ENCODE assay signal across 1 cellular context in the genomic region with DNA sequence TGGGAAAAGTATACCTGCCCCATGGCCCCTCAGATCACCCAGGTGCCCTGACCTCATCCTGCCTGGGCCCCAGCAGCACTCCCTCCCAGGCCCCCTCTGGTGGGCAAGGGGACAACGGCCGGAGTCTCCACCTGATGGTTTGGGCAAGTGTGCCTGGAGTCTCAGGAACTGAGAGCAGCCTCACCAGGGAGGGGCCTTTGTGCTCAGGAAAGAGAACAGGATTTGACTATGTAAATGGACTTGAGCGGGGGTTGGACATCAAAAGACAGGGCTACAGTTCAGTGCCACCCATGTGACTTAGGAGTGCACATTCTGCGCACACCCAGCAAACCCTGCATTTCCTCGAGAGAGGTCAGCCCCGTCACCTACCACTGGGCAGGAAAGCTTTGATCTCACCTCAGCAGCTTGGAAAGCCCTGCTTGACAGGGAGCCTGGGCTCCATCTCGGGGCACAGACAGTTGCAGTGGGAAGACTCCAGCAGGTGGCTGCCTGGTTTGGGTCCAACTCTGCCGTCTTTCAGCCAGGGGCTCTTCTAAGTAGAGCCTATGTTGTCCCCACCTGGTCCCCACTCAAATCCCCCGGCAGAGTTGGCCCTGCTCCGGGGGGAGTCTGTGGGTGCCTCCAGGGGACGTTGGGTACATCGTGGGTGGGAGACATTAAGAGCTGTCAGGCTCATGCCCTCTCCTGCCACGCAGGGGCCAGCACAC.
A peak's percentile ranks its signal among the peaks of the same experiment; 100 is the strongest.
TF ChIP-seq lines count a peak whose summit lies in the region.

No MANE protein-coding gene starts in this region.

TF ChIP-seq in HepG2, 621 proteins besides CTCF, POLR2A, EP300 and RAD21 (continued from another document and continues in another):
- no peak for TF ChIP-seq ZNF549 (CRISPR knock-in tag; IDR thresholded peaks at IDR 0.05)
- TF ChIP-seq XBP1 (CRISPR knock-in tag; IDR thresholded peaks at IDR 0.05), result no peak
- TF ChIP-seq ZNF136 (CRISPR knock-in tag; IDR thresholded peaks at IDR 0.05; ENCODE audit: low read depth), result peak; percentile 88; the same call in 1 of the 2 replicates
- TF ChIP-seq ZNF101 (CRISPR knock-in tag; IDR thresholded peaks at IDR 0.05; ENCODE audit: borderline replicate concordance, low read depth), result no peak
- TF ChIP-seq ASH2L (IDR thresholded peaks at IDR 0.05; ENCODE audit: insufficient read length, low read depth, low read length), result peak; percentile 86
- TF ChIP-seq, protein P1, sequence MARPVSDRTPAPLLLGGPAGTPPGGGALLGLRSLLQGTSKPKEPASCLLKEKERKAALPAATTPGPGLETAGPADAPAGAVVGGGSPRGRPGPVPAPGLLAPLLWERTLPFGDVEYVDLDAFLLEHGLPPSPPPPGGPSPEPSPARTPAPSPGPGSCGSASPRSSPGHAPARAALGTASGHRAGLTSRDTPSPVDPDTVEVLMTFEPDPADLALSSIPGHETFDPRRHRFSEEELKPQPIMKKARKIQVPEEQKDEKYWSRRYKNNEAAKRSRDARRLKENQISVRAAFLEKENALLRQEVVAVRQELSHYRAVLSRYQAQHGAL (CRISPR knock-in tag; IDR thresholded peaks at IDR 0.05; ENCODE audit: not compliant biosample characterization), result no peak
- TF ChIP-seq JUND (CRISPR knock-in tag; IDR thresholded peaks at IDR 0.05), result peak; percentile 79
- TF ChIP-seq ZNF235 (CRISPR knock-in tag; IDR thresholded peaks at IDR 0.05; ENCODE audit: borderline replicate concordance), result no peak
- TF ChIP-seq, protein P2, sequence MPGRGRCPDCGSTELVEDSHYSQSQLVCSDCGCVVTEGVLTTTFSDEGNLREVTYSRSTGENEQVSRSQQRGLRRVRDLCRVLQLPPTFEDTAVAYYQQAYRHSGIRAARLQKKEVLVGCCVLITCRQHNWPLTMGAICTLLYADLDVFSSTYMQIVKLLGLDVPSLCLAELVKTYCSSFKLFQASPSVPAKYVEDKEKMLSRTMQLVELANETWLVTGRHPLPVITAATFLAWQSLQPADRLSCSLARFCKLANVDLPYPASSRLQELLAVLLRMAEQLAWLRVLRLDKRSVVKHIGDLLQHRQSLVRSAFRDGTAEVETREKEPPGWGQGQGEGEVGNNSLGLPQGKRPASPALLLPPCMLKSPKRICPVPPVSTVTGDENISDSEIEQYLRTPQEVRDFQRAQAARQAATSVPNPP (CRISPR knock-in tag; IDR thresholded peaks at IDR 0.05), result no peak; the same call in 1 of the 2 replicates
- TF ChIP-seq U2AF2 (IDR thresholded peaks at IDR 0.05; ENCODE audit: low read depth, low read length), result no peak
- no peak for TF ChIP-seq ATM (IDR thresholded peaks at IDR 0.05; ENCODE audit: borderline replicate concordance)
- TF ChIP-seq ZNF207 (IDR thresholded peaks at IDR 0.05; ENCODE audit: borderline replicate concordance), result no peak
- TF ChIP-seq ZNF124 (CRISPR knock-in tag; IDR thresholded peaks at IDR 0.05), result no peak
- TF ChIP-seq GATAD2A (CRISPR knock-in tag; IDR thresholded peaks at IDR 0.05), result peak; percentile 89
- TF ChIP-seq HOXA9 (CRISPR knock-in tag; IDR thresholded peaks at IDR 0.05; ENCODE audit: borderline replicate concordance), result no peak
- TF ChIP-seq TSC22D2 (CRISPR knock-in tag; IDR thresholded peaks at IDR 0.05; ENCODE audit: borderline replicate concordance), result 0 out of 2 replicates have a peak, but pooled peaks have one; percentile 24
- TF ChIP-seq ZNF558 (CRISPR knock-in tag; IDR thresholded peaks at IDR 0.05; ENCODE audit: borderline replicate concordance), result peak; percentile 67; the same call in 1 of the 2 replicates
- TF ChIP-seq, protein P3, sequence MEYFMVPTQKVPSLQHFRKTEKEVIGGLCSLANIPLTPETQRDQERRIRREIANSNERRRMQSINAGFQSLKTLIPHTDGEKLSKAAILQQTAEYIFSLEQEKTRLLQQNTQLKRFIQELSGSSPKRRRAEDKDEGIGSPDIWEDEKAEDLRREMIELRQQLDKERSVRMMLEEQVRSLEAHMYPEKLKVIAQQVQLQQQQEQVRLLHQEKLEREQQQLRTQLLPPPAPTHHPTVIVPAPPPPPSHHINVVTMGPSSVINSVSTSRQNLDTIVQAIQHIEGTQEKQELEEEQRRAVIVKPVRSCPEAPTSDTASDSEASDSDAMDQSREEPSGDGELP (IDR thresholded peaks at IDR 0.05; ENCODE audit: borderline replicate concordance, low read depth), result peak; percentile 85
- TF ChIP-seq ZNF44 (CRISPR knock-in tag; IDR thresholded peaks at IDR 0.05), result peak; percentile 89
- TF ChIP-seq PCBP2 (optimal IDR thresholded peaks at IDR 0.05; ENCODE audit: low read depth, low read length, poor library complexity, severe bottlenecking), result no peak
- TF ChIP-seq ZNF839 (CRISPR knock-in tag; IDR thresholded peaks at IDR 0.05; ENCODE audit: borderline replicate concordance), result no peak
- no peak for TF ChIP-seq PLRG1 (conservative IDR thresholded peaks at IDR 0.05)
- TF ChIP-seq, protein P4, sequence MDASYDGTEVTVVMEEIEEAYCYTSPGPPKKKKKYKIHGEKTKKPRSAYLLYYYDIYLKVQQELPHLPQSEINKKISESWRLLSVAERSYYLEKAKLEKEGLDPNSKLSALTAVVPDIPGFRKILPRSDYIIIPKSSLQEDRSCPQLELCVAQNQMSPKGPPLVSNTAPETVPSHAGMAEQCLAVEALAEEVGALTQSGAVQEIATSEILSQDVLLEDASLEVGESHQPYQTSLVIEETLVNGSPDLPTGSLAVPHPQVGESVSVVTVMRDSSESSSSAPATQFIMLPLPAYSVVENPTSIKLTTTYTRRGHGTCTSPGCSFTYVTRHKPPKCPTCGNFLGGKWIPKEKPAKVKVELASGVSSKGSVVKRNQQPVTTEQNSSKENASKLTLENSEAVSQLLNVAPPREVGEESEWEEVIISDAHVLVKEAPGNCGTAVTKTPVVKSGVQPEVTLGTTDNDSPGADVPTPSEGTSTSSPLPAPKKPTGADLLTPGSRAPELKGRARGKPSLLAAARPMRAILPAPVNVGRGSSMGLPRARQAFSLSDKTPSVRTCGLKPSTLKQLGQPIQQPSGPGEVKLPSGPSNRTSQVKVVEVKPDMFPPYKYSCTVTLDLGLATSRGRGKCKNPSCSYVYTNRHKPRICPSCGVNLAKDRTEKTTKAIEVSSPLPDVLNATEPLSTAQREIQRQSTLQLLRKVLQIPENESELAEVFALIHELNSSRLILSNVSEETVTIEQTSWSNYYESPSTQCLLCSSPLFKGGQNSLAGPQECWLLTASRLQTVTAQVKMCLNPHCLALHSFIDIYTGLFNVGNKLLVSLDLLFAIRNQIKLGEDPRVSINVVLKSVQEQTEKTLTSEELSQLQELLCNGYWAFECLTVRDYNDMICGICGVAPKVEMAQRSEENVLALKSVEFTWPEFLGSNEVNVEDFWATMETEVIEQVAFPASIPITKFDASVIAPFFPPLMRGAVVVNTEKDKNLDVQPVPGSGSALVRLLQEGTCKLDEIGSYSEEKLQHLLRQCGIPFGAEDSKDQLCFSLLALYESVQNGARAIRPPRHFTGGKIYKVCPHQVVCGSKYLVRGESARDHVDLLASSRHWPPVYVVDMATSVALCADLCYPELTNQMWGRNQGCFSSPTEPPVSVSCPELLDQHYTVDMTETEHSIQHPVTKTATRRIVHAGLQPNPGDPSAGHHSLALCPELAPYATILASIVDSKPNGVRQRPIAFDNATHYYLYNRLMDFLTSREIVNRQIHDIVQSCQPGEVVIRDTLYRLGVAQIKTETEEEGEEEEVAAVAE (CRISPR knock-in tag; IDR thresholded peaks at IDR 0.05; ENCODE audit: borderline replicate concordance), result peak; percentile 63; the same call in 1 of the 2 replicates
- no peak for TF ChIP-seq SIN3B (IDR thresholded peaks at IDR 0.05; ENCODE audit: low read length)
- TF ChIP-seq ZNF205 (CRISPR knock-in tag; IDR thresholded peaks at IDR 0.05), result peak; percentile 66; the same call in 1 of the 2 replicates
- TF ChIP-seq, protein P5, sequence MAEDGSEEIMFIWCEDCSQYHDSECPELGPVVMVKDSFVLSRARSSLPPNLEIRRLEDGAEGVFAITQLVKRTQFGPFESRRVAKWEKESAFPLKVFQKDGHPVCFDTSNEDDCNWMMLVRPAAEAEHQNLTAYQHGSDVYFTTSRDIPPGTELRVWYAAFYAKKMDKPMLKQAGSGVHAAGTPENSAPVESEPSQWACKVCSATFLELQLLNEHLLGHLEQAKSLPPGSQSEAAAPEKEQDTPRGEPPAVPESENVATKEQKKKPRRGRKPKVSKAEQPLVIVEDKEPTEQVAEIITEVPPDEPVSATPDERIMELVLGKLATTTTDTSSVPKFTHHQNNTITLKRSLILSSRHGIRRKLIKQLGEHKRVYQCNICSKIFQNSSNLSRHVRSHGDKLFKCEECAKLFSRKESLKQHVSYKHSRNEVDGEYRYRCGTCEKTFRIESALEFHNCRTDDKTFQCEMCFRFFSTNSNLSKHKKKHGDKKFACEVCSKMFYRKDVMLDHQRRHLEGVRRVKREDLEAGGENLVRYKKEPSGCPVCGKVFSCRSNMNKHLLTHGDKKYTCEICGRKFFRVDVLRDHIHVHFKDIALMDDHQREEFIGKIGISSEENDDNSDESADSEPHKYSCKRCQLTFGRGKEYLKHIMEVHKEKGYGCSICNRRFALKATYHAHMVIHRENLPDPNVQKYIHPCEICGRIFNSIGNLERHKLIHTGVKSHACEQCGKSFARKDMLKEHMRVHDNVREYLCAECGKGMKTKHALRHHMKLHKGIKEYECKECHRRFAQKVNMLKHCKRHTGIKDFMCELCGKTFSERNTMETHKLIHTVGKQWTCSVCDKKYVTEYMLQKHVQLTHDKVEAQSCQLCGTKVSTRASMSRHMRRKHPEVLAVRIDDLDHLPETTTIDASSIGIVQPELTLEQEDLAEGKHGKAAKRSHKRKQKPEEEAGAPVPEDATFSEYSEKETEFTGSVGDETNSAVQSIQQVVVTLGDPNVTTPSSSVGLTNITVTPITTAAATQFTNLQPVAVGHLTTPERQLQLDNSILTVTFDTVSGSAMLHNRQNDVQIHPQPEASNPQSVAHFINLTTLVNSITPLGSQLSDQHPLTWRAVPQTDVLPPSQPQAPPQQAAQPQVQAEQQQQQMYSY (CRISPR knock-in tag; IDR thresholded peaks at IDR 0.05), result no peak
- TF ChIP-seq, protein P6, sequence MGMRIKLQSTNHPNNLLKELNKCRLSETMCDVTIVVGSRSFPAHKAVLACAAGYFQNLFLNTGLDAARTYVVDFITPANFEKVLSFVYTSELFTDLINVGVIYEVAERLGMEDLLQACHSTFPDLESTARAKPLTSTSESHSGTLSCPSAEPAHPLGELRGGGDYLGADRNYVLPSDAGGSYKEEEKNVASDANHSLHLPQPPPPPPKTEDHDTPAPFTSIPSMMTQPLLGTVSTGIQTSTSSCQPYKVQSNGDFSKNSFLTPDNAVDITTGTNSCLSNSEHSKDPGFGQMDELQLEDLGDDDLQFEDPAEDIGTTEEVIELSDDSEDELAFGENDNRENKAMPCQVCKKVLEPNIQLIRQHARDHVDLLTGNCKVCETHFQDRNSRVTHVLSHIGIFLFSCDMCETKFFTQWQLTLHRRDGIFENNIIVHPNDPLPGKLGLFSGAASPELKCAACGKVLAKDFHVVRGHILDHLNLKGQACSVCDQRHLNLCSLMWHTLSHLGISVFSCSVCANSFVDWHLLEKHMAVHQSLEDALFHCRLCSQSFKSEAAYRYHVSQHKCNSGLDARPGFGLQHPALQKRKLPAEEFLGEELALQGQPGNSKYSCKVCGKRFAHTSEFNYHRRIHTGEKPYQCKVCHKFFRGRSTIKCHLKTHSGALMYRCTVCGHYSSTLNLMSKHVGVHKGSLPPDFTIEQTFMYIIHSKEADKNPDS (CRISPR knock-in tag; IDR thresholded peaks at IDR 0.05), result peak; percentile 43; the same call in 1 of the 2 replicates
- TF ChIP-seq, protein P7, sequence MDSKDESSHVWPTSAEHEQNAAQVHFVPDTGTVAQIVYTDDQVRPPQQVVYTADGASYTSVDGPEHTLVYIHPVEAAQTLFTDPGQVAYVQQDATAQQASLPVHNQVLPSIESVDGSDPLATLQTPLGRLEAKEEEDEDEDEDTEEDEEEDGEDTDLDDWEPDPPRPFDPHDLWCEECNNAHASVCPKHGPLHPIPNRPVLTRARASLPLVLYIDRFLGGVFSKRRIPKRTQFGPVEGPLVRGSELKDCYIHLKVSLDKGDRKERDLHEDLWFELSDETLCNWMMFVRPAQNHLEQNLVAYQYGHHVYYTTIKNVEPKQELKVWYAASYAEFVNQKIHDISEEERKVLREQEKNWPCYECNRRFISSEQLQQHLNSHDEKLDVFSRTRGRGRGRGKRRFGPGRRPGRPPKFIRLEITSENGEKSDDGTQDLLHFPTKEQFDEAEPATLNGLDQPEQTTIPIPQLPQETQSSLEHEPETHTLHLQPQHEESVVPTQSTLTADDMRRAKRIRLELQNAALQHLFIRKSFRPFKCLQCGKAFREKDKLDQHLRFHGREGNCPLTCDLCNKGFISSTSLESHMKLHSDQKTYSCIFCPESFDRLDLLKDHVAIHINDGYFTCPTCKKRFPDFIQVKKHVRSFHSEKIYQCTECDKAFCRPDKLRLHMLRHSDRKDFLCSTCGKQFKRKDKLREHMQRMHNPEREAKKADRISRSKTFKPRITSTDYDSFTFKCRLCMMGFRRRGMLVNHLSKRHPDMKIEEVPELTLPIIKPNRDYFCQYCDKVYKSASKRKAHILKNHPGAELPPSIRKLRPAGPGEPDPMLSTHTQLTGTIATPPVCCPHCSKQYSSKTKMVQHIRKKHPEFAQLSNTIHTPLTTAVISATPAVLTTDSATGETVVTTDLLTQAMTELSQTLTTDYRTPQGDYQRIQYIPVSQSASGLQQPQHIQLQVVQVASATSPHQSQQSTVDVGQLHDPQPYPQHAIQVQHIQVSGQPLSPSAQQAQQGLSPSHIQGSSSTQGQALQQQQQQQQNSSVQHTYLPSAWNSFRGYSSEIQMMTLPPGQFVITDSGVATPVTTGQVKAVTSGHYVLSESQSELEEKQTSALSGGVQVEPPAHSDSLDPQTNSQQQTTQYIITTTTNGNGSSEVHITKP (CRISPR knock-in tag; IDR thresholded peaks at IDR 0.05; ENCODE audit: low read depth), result peak; percentile 61; the same call in 1 of the 2 replicates
- TF ChIP-seq NR2F1 (CRISPR knock-in tag; IDR thresholded peaks at IDR 0.05), result peak; percentile 75 to 84
- TF ChIP-seq MAFK (conservative IDR thresholded peaks at IDR 0.05 in 1 of 2, IDR thresholded peaks at IDR 0.05 in 1 of 2; ENCODE audit: low read length in 2 of 2), result peak in 1 of 2 experiments; percentile 34; a peak in 3 of 4 replicates
- TF ChIP-seq TOPORS (CRISPR knock-in tag; IDR thresholded peaks at IDR 0.05), result no peak
- TF ChIP-seq ZNF777 (CRISPR knock-in tag; IDR thresholded peaks at IDR 0.05), result no peak; the same call in 1 of the 2 replicates
- TF ChIP-seq, protein P8, sequence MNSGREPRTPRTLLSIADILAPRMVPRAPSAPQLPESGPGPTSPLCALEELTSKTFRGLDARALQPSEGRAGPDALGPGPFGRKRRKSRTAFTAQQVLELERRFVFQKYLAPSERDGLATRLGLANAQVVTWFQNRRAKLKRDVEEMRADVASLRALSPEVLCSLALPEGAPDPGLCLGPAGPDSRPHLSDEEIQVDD (CRISPR knock-in tag; IDR thresholded peaks at IDR 0.05; ENCODE audit: borderline replicate concordance), result no peak
- no peak for TF ChIP-seq MTF1 (CRISPR knock-in tag; IDR thresholded peaks at IDR 0.05)
- no peak for TF ChIP-seq PCBP1 (IDR thresholded peaks at IDR 0.05; ENCODE audit: borderline replicate concordance, low read depth, low read length)
- TF ChIP-seq BHLHE40 (IDR thresholded peaks at IDR 0.05; ENCODE audit: low read length), result peak; percentile 91
